In the genomic region with DNA sequence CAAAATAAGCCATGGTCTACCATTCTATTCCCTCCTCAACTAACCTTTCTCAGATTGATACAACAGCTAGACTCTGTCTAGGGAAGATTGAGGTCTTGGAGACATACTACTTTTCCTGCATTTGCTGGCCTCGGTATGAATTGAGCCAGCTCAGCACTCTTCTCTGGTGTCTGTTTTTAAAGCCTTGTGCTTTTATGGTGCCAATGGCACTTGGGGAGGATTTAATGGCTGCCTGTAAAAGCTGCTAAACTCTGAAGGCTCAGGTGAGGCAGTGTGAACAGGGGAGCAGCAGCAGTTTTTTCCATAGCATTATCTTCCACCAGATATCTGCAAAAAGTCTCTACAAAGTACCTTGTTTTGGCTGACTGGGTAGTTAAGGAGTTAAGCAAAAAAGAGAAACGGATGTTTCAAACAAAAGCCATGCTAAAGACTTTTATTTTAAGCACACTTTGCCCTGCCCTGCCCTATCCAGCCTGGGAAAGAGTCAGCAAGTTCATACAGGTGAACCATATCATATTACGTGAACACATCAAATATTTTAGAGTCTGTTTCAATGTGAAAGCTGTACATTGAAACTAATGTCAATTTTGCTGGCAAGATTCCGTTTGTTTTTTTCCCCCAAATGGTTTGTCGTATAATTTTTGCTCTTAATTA, we compare ENCODE assay signal across 1 cellular context.
TF ChIP-seq lines count a peak whose summit lies in the region.

No MANE protein-coding gene starts in this region.

TF ChIP-seq in H1, 55 proteins besides CTCF, POLR2A, EP300 and RAD21:
- TF ChIP-seq KDM1A (IDR thresholded peaks at IDR 0.05; ENCODE audit: borderline replicate concordance, low read length) (no peak), BCL11A (IDR thresholded peaks at IDR 0.05; ENCODE audit: low read depth in 2 of 2, low read length in 2 of 2) (no peak), POU5F1 (IDR thresholded peaks at IDR 0.05; ENCODE audit: low read depth, low read length) (no peak), HDAC6 (IDR thresholded peaks at IDR 0.05; ENCODE audit: low read depth, low read length) (no peak), SAP30 (IDR thresholded peaks at IDR 0.05; ENCODE audit: insufficient read depth, insufficient replicate concordance, low read length) (no peak), RNF2 (IDR thresholded peaks at IDR 0.05; ENCODE audit: borderline replicate concordance, low read depth, low read length, missing control alignments, poor library complexity, severe bottlenecking) (no peak), CREB1 (IDR thresholded peaks at IDR 0.05) (no peak), RXRA (IDR thresholded peaks at IDR 0.05; ENCODE audit: insufficient read depth, low read depth, low read length) (no peak), YY1 (IDR thresholded peaks at IDR 0.05; ENCODE audit: low read depth, low read length) (no peak), SIRT6 (IDR thresholded peaks at IDR 0.05; ENCODE audit: low read length) (no peak), NRF1 (IDR thresholded peaks at IDR 0.05; ENCODE audit: low read depth, low read length) (no peak), KDM4A (IDR thresholded peaks at IDR 0.05; ENCODE audit: low read depth, low read length, severe bottlenecking) (no peak), SRF (IDR thresholded peaks at IDR 0.05; ENCODE audit: low read depth, low read length) (no peak), NANOG (IDR thresholded peaks at IDR 0.05; ENCODE audit: insufficient read depth, low read depth, low read length, poor library complexity, severe bottlenecking) (no peak)
